12 cellular contexts compared by ENCODE assay signal in the genomic region with DNA sequence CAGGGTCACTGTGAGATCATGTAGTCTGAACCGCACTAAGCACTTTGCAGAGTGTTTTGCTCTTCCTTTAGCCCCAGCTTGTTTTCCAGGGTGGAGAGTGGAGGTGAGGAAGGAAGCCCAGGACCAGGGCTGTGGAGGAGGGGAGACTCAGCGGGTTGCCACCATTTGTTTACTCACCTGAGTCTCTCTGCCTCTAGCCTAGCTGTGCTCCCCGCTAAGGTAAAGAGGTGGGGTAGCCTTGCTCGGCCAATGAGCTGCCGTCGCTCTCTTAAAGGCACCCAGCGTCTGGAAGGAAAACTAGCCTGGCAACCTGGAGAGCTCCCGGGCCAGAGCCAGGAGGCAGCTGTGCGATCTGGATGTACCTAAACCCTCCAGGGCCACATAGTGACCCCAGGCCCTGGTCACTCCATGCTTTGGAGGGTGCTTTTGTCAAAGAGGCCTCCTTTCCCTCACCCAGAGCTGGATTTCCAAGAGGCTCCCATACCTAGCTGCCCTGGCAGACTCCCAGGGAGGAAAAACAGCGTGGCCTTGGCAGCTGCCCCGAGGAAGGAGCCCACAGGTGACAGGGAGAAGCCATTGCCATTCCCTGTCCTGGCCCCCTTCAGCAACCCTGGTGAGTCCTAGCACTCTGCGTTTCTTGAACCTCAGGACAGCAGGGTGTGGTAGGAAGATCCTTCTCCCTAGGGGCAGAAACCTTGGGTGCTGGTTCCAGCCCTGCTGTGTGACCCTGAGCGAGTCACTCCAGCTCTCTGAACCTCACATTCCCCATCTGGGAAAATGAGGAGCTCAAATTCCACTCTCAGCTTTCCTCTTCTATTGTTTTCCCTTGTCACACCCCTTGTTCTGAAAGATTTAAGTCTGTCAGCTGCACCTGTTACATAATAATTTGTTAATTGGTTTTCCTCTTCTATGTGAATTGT. TPM values are rescaled to one million over a fixed set of nuclear protein-coding genes. Genes with fewer than 3 reads are reported as not detected.
DNase-seq lines count a peak whose midpoint lies in the region; ATAC-seq and TF ChIP-seq lines count a peak whose summit lies in the region.
"Had no signal": no experiment of that assay in that cellular context is flagged by ENCODE, and none has a peak within 500 bp of the region (broad histone marks: within the 10 kb centered on the region; RNA-seq: fewer than 3 reads in every experiment).

No MANE protein-coding gene starts in this region.

- 0 out of 2 replicates have a peak, but pooled peaks have one; percentile 8 for TF ChIP-seq EP300 in Ishikawa (IDR thresholded peaks at IDR 0.05; ENCODE audit: borderline replicate concordance)

- no peaks in the 10 kb centered on the region for H3K9me3 ChIP-seq in RWPE2 (ENCODE audit: severe bottlenecking)
- H3K9me3 ChIP-seq: BLaER1 had no signal

- TF ChIP-seq CTCF in RWPE2 (IDR thresholded peaks at IDR 0.05; ENCODE audit: poor library complexity, severe bottlenecking) = no peak

- no peaks in the 10 kb centered on the region for H3K27me3 ChIP-seq in RWPE2 (ENCODE audit: insufficient read depth, poor library complexity, severe bottlenecking)
- H3K27me3 ChIP-seq: BLaER1 had no signal

- peaks cover 27% of the 10 kb centered on the region for H3K4me1 ChIP-seq in RWPE2 (ENCODE audit: insufficient read depth, poor library complexity, severe bottlenecking)
- H3K4me1 ChIP-seq: BLaER1 had no signal

- H3K4me3 ChIP-seq in RWPE2 (ENCODE audit: severe bottlenecking) = peak overlapping the region; percentile 2
- H3K4me3 ChIP-seq: BLaER1 had no signal

- TF ChIP-seq RAD21 in Ishikawa (IDR thresholded peaks at IDR 0.05; ENCODE audit: low read depth) = no peak; the same call in 1 of the 2 replicates

- intact Hi-C loops in left colon (cut with DNase I, micrococcal nuclease) = no loop called here

- H3K36me3 ChIP-seq in RWPE2 (ENCODE audit: low read depth) = no peaks in the 10 kb centered on the region
- H3K36me3 ChIP-seq: BLaER1 had no signal

- H3K27ac ChIP-seq in RWPE2 (ENCODE audit: poor library complexity, severe bottlenecking) = no peak overlapping the region
- H3K27ac ChIP-seq: BLaER1 had no signal

- peak; percentile 78 for ATAC-seq in RWPE2 (ENCODE audit: low read depth)
- ATAC-seq in left colon = peak; percentile 86
- no peak for ATAC-seq in HG02798 (IDR thresholded peaks at IDR 0.05; ENCODE audit: poor library complexity, unreplicated experiment)
- ATAC-seq in GM21619 (IDR thresholded peaks at IDR 0.05; ENCODE audit: unreplicated experiment) = no peak
- no peak for ATAC-seq in GM21786 (IDR thresholded peaks at IDR 0.05; ENCODE audit: unreplicated experiment)
- no peak for ATAC-seq in GM21528 (IDR thresholded peaks at IDR 0.05; ENCODE audit: low FRiP score, unreplicated experiment)

- DNase-seq in A172 (ENCODE audit: low spot score) = peak; percentile 26
- DNase-seq in RWPE2 (ENCODE audit: low spot score) = no peak
- peak; percentile 74 to 89 for DNase-seq in left colon
- DNase-seq: left cardiac atrium; NCI-H446 treated with DMSO at 0.1 percent for 48 hours; stimulated activated CD4-positive, alpha-beta T cell treated with anti-CD3 and anti-CD28 coated beads, Interleukin-2, amount 100 ng/mL, for 48 hours had no signal

TF ChIP-seq in Ishikawa, 13 proteins besides CTCF, POLR2A, EP300 and RAD21:
- TF ChIP-seq TEAD4 (IDR thresholded peaks at IDR 0.05) (0 out of 2 replicates have a peak, but pooled peaks have one; percentile 14), NFIC (IDR thresholded peaks at IDR 0.05) (peak; percentile 23; the same call in 1 of the 2 replicates), FOXM1 (IDR thresholded peaks at IDR 0.05; ENCODE audit: borderline replicate concordance, low read depth) (no peak), TAF1 (IDR thresholded peaks at IDR 0.05; ENCODE audit: low read depth) (no peak), CEBPB (IDR thresholded peaks at IDR 0.05) (0 out of 2 replicates have a peak, but pooled peaks have one; percentile 24), CREB1 (IDR thresholded peaks at IDR 0.05; ENCODE audit: low read depth) (0 out of 2 replicates have a peak, but pooled peaks have one; percentile 11), ZBTB7A (IDR thresholded peaks at IDR 0.05; ENCODE audit: low read depth) (0 out of 2 replicates have a peak, but pooled peaks have one; percentile 13), TCF12 (IDR thresholded peaks at IDR 0.05; ENCODE audit: low read depth) (peak; percentile 77)
- TF ChIP-seq, protein P1, sequence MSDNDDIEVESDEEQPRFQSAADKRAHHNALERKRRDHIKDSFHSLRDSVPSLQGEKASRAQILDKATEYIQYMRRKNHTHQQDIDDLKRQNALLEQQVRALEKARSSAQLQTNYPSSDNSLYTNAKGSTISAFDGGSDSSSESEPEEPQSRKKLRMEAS (IDR thresholded peaks at IDR 0.05) = peak; percentile 49
- TF ChIP-seq, protein P2, sequence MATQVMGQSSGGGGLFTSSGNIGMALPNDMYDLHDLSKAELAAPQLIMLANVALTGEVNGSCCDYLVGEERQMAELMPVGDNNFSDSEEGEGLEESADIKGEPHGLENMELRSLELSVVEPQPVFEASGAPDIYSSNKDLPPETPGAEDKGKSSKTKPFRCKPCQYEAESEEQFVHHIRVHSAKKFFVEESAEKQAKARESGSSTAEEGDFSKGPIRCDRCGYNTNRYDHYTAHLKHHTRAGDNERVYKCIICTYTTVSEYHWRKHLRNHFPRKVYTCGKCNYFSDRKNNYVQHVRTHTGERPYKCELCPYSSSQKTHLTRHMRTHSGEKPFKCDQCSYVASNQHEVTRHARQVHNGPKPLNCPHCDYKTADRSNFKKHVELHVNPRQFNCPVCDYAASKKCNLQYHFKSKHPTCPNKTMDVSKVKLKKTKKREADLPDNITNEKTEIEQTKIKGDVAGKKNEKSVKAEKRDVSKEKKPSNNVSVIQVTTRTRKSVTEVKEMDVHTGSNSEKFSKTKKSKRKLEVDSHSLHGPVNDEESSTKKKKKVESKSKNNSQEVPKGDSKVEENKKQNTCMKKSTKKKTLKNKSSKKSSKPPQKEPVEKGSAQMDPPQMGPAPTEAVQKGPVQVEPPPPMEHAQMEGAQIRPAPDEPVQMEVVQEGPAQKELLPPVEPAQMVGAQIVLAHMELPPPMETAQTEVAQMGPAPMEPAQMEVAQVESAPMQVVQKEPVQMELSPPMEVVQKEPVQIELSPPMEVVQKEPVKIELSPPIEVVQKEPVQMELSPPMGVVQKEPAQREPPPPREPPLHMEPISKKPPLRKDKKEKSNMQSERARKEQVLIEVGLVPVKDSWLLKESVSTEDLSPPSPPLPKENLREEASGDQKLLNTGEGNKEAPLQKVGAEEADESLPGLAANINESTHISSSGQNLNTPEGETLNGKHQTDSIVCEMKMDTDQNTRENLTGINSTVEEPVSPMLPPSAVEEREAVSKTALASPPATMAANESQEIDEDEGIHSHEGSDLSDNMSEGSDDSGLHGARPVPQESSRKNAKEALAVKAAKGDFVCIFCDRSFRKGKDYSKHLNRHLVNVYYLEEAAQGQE (IDR thresholded peaks at IDR 0.05; ENCODE audit: low read depth) = peak; percentile 23; the same call in 1 of the 2 replicates
TF ChIP-seq in Ishikawa: peak in this region for 8.

RNA-seq across cellular contexts. Expression of a gene that starts 42.4 kb away (rescaled TPM):
- 76.1 and 78.4 TPM in 2 replicates for total RNA-seq in A172 (2014; rRNA removed; shearing (Covaris generic))
- 100 to 1,000 TPM; 118 to 161 TPM for total RNA-seq in left colon

Comparison
In these comparisons a context has a peak if more than half of its experiments do, and no peak if none do; other contexts are left out.
1. ATAC-seq: peak in RWPE2 (single experiment) and left colon (single experiment); none in HG02798 (single experiment), GM21619 (single experiment), GM21786 (single experiment) and GM21528 (single experiment).